ENCODE assay signal across 8 cellular contexts in the genomic region with DNA sequence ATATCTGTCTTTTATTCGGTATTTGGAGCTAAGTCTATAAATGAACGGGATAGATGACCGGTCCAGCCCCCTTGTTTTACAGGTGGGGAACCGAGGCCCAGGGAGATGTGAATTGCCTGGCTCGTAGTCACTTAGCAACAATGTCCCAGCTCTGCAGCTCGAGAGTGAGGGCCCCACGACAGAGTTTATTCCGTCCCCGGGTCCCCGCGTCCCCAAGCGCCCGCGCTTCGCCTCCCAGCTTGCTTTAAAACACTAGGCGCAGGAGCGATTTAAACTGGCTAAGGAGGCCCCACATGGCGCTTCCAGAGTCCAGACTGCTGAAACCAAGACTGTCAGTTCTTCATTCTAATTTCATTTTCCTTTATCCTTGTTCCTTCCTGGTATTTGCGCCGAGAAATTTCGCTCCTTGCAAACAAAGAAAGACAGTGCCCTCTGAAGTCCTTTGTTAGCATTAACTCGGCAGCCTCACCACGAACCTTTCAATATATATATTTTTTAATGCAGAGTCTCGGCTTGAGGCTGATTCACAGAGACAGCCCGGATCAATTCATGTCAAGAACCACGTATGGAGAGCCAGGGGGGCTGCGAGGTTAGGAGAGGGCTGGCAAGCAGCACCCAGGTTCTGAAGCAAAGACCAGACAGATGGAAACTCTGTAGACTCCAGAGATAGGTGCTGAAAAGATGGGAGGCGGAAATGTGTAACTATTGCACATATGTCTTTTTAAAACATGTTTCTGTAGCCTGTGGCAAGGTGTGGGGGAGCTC. TPM values are rescaled to one million over a fixed set of nuclear protein-coding genes. Genes with fewer than 3 reads are reported as not detected.
DNase-seq lines count a peak whose midpoint lies in the region; ATAC-seq lines count a peak whose summit lies in the region.

No MANE protein-coding gene starts in this region.

- no peaks in the 10 kb centered on the region for H3K36me3 Mint-ChIP-seq in activated T-cell treated with anti-CD3 and anti-CD28 coated beads, Interleukin-2, amount 50 U/mL, for 72 hours (ENCODE audit: insufficient read depth in 2 of 2)

- H3K4me3 ChIP-seq in neuron (ENCODE audit: low read length): peak overlapping the region; percentile 79

- H3K9me3 ChIP-seq in neuron (ENCODE audit: low read length): no peaks in the 10 kb centered on the region

- intact Hi-C loops in Right ventricle myocardium inferior (cut with DNase I) (loop anchor here (5.0 to 10.0 kb wide), 8 partner anchors 105 to 1047 kb away; no protein-coding TSS in a partner anchor), cardiac septum (cut with DNase I) (loop anchor here (2.0 to 10.0 kb wide), 6 partner anchors 260 to 1047 kb away; no protein-coding TSS in a partner anchor)

- no peaks in the 10 kb centered on the region for H3K9me3 Mint-ChIP-seq in activated T-cell treated with anti-CD3 and anti-CD28 coated beads, Interleukin-2, amount 50 U/mL, for 72 hours

- no peak overlapping the region for H3K27ac Mint-ChIP-seq in activated T-cell treated with anti-CD3 and anti-CD28 coated beads, Interleukin-2, amount 50 U/mL, for 72 hours

- ATAC-seq in Right ventricle myocardium inferior (peak; percentile 20), HG03432 (IDR thresholded peaks at IDR 0.05; ENCODE audit: unreplicated experiment) (no peak)
- no peak for ATAC-seq in activated T-cell treated with anti-CD3 and anti-CD28 coated beads, Interleukin-2, amount 50 U/mL, for 72 hours (replicated peaks in 1 of 2)

- H3K27me3 Mint-ChIP-seq in activated T-cell treated with anti-CD3 and anti-CD28 coated beads, Interleukin-2, amount 50 U/mL, for 72 hours (ENCODE audit: low read depth): peaks cover 82% of the 10 kb centered on the region

- H3K36me3 ChIP-seq in neuron (ENCODE audit: insufficient read depth, low read length): no peaks in the 10 kb centered on the region

- H3K4me1 Mint-ChIP-seq in activated T-cell treated with anti-CD3 and anti-CD28 coated beads, Interleukin-2, amount 50 U/mL, for 72 hours (ENCODE audit: low read depth): peaks cover 50% of the 10 kb centered on the region

- no peaks in the 10 kb centered on the region for H3K27me3 ChIP-seq in neuron (ENCODE audit: insufficient read depth, low read length)

- H3K4me1 ChIP-seq in neuron (ENCODE audit: insufficient read depth, low read length): peaks cover 27% of the 10 kb centered on the region

- peak overlapping the region; percentile 71 for H2AFZ ChIP-seq in neuron (ENCODE audit: low read depth, low read length)

- DNase-seq in Right ventricle myocardium inferior (ENCODE audit: missing footprints): no peak
- DNase-seq in cardiac septum (ENCODE audit: low spot score): no peak
- peak; percentile 80 for DNase-seq in NCI-H460 (ENCODE audit: extremely low read depth, low read depth)
- peak; percentile 19 to 29 for DNase-seq in activated T-cell treated with anti-CD3 and anti-CD28 coated beads, Interleukin-2, amount 50 U/mL, for 72 hours
- DNase-seq in foreskin melanocyte: peak; percentile 81
- DNase-seq in AG08396 (ENCODE audit: low spot score): no peak

- H3K4me3 Mint-ChIP-seq in activated T-cell treated with anti-CD3 and anti-CD28 coated beads, Interleukin-2, amount 50 U/mL, for 72 hours: peak overlapping the region; percentile 88 to 97

RNA-seq across cellular contexts. Expression of gene ENC1, which starts 1.4 kb away (rescaled TPM):
- total RNA-seq in Right ventricle myocardium inferior (3.7 TPM), cardiac septum (6.6 TPM)
- total RNA-seq in NCI-H460 (2014; rRNA removed; shearing (Covaris generic)): 76.9 and 82.3 TPM in 2 replicates
- polyA plus RNA-seq in NCI-H460 (2014; cell fraction: nucleus; rRNA removed): 33.6 and 38.7 TPM in 2 replicates
- 1 to 10 TPM in 1 of 2 donors, under 1 TPM in 1; 0.60 to 1.9 TPM for total RNA-seq in activated T-cell treated with anti-CD3 and anti-CD28 coated beads, Interleukin-2, amount 50 U/mL, for 72 hours

RNA-seq across cellular contexts. Expression of gene HEXB, which starts 43.1 kb away (rescaled TPM):
- total RNA-seq in Right ventricle myocardium inferior (95.7 TPM), cardiac septum (90.6 TPM)
- total RNA-seq in NCI-H460 (2014; rRNA removed; shearing (Covaris generic)): 294 and 304 TPM in 2 replicates
- polyA plus RNA-seq in NCI-H460 (2014; cell fraction: nucleus; rRNA removed): 351 and 387 TPM in 2 replicates
- total RNA-seq in activated T-cell treated with anti-CD3 and anti-CD28 coated beads, Interleukin-2, amount 50 U/mL, for 72 hours: 10 to 100 TPM; 44.5 to 45.8 TPM

Comparison
In these comparisons a context has a peak if more than half of its experiments do, and no peak if none do; other contexts are left out.
1. DNase-seq: peak in NCI-H460 (single experiment), activated T-cell treated with anti-CD3 and anti-CD28 coated beads, Interleukin-2, amount 50 U/mL, for 72 hours (2 of 2) and foreskin melanocyte (single experiment); none in Right ventricle myocardium inferior (single experiment), cardiac septum (single experiment) and AG08396 (single experiment).
2. RNA of gene ENC1, which starts 1.4 kb away (total RNA-seq): 76.9 to 82.3 TPM in NCI-H460; 6.6 TPM in cardiac septum (single experiment), 3.7 TPM in Right ventricle myocardium inferior (single experiment) and 0.60 to 1.9 TPM in activated T-cell treated with anti-CD3 and anti-CD28 coated beads, Interleukin-2, amount 50 U/mL, for 72 hours; every median in the first group is over 10 times any median in the second.